8 cellular contexts compared by ENCODE assay signal in genomic region chr10:46786518-46787320, GRCh38.
DNase-seq lines count a peak whose midpoint lies in the region; ATAC-seq lines count a peak whose summit lies in the region.
"Not testable (repeated sequence)": the region's sequence is repeated elsewhere in the genome, so short reads cannot be mapped to it uniquely, and the experiment has no call there.

No MANE protein-coding gene starts in this region.

- H3K9me3 Mint-ChIP-seq in activated CD4-positive, alpha-beta memory T cell treated with anti-CD3 and anti-CD28 coated beads for 36 hours, result not testable (repeated sequence)

- POLR2A ChIA-PET in activated CD4-positive, alpha-beta memory T cell treated with anti-CD3 and anti-CD28 coated beads for 36 hours (lab: Charles Lee), result not testable (repeated sequence)

- peak overlapping the region; percentile 91 for H3K4me3 Mint-ChIP-seq in activated CD4-positive, alpha-beta memory T cell treated with anti-CD3 and anti-CD28 coated beads for 36 hours

- ATAC-seq in HG03342 (IDR thresholded peaks at IDR 0.05; ENCODE audit: unreplicated experiment) (peak; percentile 76), left lobe of liver (peak; percentile 74)

- intact Hi-C loops in activated CD4-positive, alpha-beta memory T cell treated with anti-CD3 and anti-CD28 coated beads for 36 hours (cut with micrococcal nuclease), result not testable (repeated sequence)

- not testable (repeated sequence) for H3K4me1 Mint-ChIP-seq in activated CD4-positive, alpha-beta memory T cell treated with anti-CD3 and anti-CD28 coated beads for 36 hours (ENCODE audit: low read depth)

- not testable (repeated sequence) for H3K36me3 Mint-ChIP-seq in activated CD4-positive, alpha-beta memory T cell treated with anti-CD3 and anti-CD28 coated beads for 36 hours

- H3K27ac Mint-ChIP-seq in activated CD4-positive, alpha-beta memory T cell treated with anti-CD3 and anti-CD28 coated beads for 36 hours, result peak overlapping the region; percentile 66

- CTCF ChIA-PET in activated CD4-positive, alpha-beta memory T cell treated with anti-CD3 and anti-CD28 coated beads for 36 hours (lab: Charles Lee), result not testable (repeated sequence)

- H3K27me3 Mint-ChIP-seq in activated CD4-positive, alpha-beta memory T cell treated with anti-CD3 and anti-CD28 coated beads for 36 hours, result not testable (repeated sequence)

- DNase-seq in AML-193 (lab: John Stamatoyannopoulos, UW) (peak; percentile 1 to 14), GM19238 (ENCODE audit: insufficient read length, low spot score) (peak; percentile 7), NCI-H510A treated with DMSO at 0.1 percent for 48 hours (lab: John Stamatoyannopoulos, UW) (peak; percentile 22), dermis blood vessel endothelial cell (peak; percentile 46), left lobe of liver (ENCODE audit: low spot score) (peak; percentile 90)
- DNase-seq in activated CD4-positive, alpha-beta memory T cell treated with anti-CD3 and anti-CD28 coated beads for 36 hours, result peak; percentile 78
- DNase-seq in stimulated activated CD4-positive, alpha-beta T cell treated with anti-CD3 and anti-CD28 coated beads, Interleukin-15, amount 100 ng/mL, for 1 hour (ENCODE audit: low read depth in 1 of 2, low spot score in 1 of 2), result peak; percentile 20 to 37

Comparison
In these comparisons a context has a peak if more than half of its experiments do, and no peak if none do; other contexts are left out.
1. Peak in every context shown above with its lines: DNase-seq and ATAC-seq.
2. DNase-seq: peak in every context shown above with its lines; median percentile 90 in left lobe of liver; 78 in activated CD4-positive, alpha-beta memory T cell treated with anti-CD3 and anti-CD28 coated beads for 36 hours; 46 in dermis blood vessel endothelial cell; 28 in stimulated activated CD4-positive, alpha-beta T cell treated with anti-CD3 and anti-CD28 coated beads, Interleukin-15, amount 100 ng/mL, for 1 hour; 22 in NCI-H510A treated with DMSO at 0.1 percent for 48 hours; 8 in AML-193; 7 in GM19238.